Comparison of ENCODE assay signal across 14 cellular contexts in the genomic region with DNA sequence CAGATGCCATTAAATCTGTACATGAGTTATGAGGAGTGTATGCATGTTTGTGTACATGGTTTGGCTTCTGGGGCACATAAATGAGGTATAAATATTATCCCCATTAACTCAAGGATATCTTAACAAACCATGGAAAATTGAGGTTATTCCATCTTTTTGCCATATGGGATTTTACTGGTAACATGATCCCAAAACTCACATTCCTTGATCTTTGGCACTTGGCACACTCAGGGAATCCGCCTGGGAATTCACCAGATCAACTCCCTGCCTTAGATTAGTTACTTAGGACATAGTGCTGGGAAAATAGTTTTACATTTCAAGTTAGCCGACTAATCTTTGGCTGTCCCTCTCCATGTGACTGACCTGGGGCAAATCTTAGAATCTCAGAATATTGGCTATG. TPM values are rescaled to one million over a fixed set of nuclear protein-coding genes. Genes with fewer than 3 reads are reported as not detected.
DNase-seq lines count a peak whose midpoint lies in the region; ATAC-seq and TF ChIP-seq lines count a peak whose summit lies in the region.
"Had no signal": no experiment of that assay in that cellular context is flagged by ENCODE, and none has a peak within 500 bp of the region (broad histone marks: within the 10 kb centered on the region; RNA-seq: fewer than 3 reads in every experiment).

No MANE protein-coding gene starts in this region.

- H3K36me3 Mint-ChIP-seq in activated naive CD4-positive, alpha-beta T cell treated with anti-CD3 and anti-CD28 coated beads, Interleukin-2, amount 50 U/mL, for 24 hours, result peaks cover 3% of the 10 kb centered on the region

- intact Hi-C loops in upper lobe of right lung (cut with DNase I), result no loop called here
- intact Hi-C loops in posterior vena cava (cut with DNase I), result no loop called here

- no peak for TF ChIP-seq CTCF in upper lobe of right lung (IDR thresholded peaks at IDR 0.05)

- H3K27me3 ChIP-seq in adipocyte (replicated peaks; ENCODE audit: control insufficient read depth, insufficient read depth, low read length) (no peaks in the 10 kb centered on the region), layer of hippocampus (ENCODE audit: control insufficient read depth, insufficient read depth, low read length) (no peaks in the 10 kb centered on the region), upper lobe of right lung (no peaks in the 10 kb centered on the region)

- no peak overlapping the region for H3K4me3 Mint-ChIP-seq in activated naive CD4-positive, alpha-beta T cell treated with anti-CD3 and anti-CD28 coated beads, Interleukin-2, amount 50 U/mL, for 24 hours

- H3K9me3 ChIP-seq in adipocyte (ENCODE audit: control insufficient read depth, low read length), result no peaks in the 10 kb centered on the region
- H3K9me3 ChIP-seq in upper lobe of right lung, result no peaks in the 10 kb centered on the region

- peaks cover 48% of the 10 kb centered on the region for H3K4me1 Mint-ChIP-seq in activated naive CD4-positive, alpha-beta T cell treated with anti-CD3 and anti-CD28 coated beads, Interleukin-2, amount 50 U/mL, for 24 hours

- H3K36me3 ChIP-seq in adipocyte (ENCODE audit: control insufficient read depth, insufficient read depth, low read length, severe bottlenecking), result no peaks in the 10 kb centered on the region
- no peaks in the 10 kb centered on the region for H3K36me3 ChIP-seq in upper lobe of right lung

- no peak overlapping the region for H3K9ac ChIP-seq in adipocyte (ENCODE audit: low read length)

- H3K27ac ChIP-seq in layer of hippocampus (ENCODE audit: low read depth, low read length) (peak overlapping the region; percentile 38), upper lobe of right lung (peak overlapping the region; percentile 44)
- H3K27ac ChIP-seq: VCaP had no signal

- ATAC-seq in upper lobe of right lung, result no peak

- DNase-seq in activated naive CD4-positive, alpha-beta T cell treated with Interleukin-2 at 50 U/mL for 16 hours, result no peak
- peak; percentile 59 for DNase-seq in adipocyte (ENCODE audit: low read depth)
- DNase-seq in upper lobe of right lung, result no peak
- DNase-seq in SHP77 treated with DMSO at 0.1 percent for 48 hours (lab: John Stamatoyannopoulos, UW), result no peak
- no peak for DNase-seq in posterior vena cava (ENCODE audit: low spot score)
- no peak for DNase-seq in NCI-H69 (lab: John Stamatoyannopoulos, UW)
- DNase-seq: activated naive CD4-positive, alpha-beta T cell; AML-193; effector memory CD4-positive, alpha-beta T cell; NCI-H1694 treated with DMSO at 0.1 percent for 48 hours; occipital lobe had no signal

- no peaks in the 10 kb centered on the region for H3K9me3 Mint-ChIP-seq in activated naive CD4-positive, alpha-beta T cell treated with anti-CD3 and anti-CD28 coated beads, Interleukin-2, amount 50 U/mL, for 24 hours

- H3K4me3 ChIP-seq in adipocyte (ENCODE audit: low read length), result peak overlapping the region; percentile 43
- H3K4me3 ChIP-seq in upper lobe of right lung, result no peak overlapping the region

- H3K4me1 ChIP-seq in adipocyte (ENCODE audit: control insufficient read depth, insufficient read depth, low read length) (peaks cover 25% of the 10 kb centered on the region), upper lobe of right lung (peaks cover 15% of the 10 kb centered on the region)

- H3K27me3 Mint-ChIP-seq in activated naive CD4-positive, alpha-beta T cell treated with anti-CD3 and anti-CD28 coated beads, Interleukin-2, amount 50 U/mL, for 24 hours, result no peaks in the 10 kb centered on the region

- peak overlapping the region; percentile 27 for H3K27ac Mint-ChIP-seq in activated naive CD4-positive, alpha-beta T cell treated with anti-CD3 and anti-CD28 coated beads, Interleukin-2, amount 50 U/mL, for 24 hours

RNA-seq across cellular contexts. Expression of gene CDKN1B, which starts 16.9 kb away (rescaled TPM):
- total RNA-seq in upper lobe of right lung (51.4 TPM), posterior vena cava (10 to 100 TPM; 27.5 to 33.1 TPM)

RNA-seq across cellular contexts. Expression of gene GPR19, which starts 38.1 kb away (rescaled TPM):
- total RNA-seq in upper lobe of right lung, result not detected
- total RNA-seq in posterior vena cava, result not detected

RNA-seq across cellular contexts. Expression of gene APOLD1, which starts 51.4 kb away (rescaled TPM):
- 14.4 TPM for total RNA-seq in upper lobe of right lung
- 10 to 100 TPM; 22.4 to 45.1 TPM for total RNA-seq in posterior vena cava
